In genomic region chr9:35703906-35704672, GRCh38 we compare ENCODE assay signal across 26 cellular contexts. TPM values are rescaled to one million over a fixed set of nuclear protein-coding genes. Genes with fewer than 3 reads are reported as not detected.
DNase-seq lines count a peak whose midpoint lies in the region; ATAC-seq and TF ChIP-seq lines count a peak whose summit lies in the region.
"Had no signal": no experiment of that assay in that cellular context is flagged by ENCODE, and none has a peak within 500 bp of the region (broad histone marks: within the 10 kb centered on the region; RNA-seq: fewer than 3 reads in every experiment).

No MANE protein-coding gene starts in this region.

- POLR2A ChIA-PET in activated CD4-positive, alpha-beta T cell treated with anti-CD3 and anti-CD28 coated beads, Interleukin-2, amount 10 ng/mL, durations not matched to agents 7 days and 5 days (lab: Charles Lee): no interaction called here

- no peak overlapping the region for H3K4me3 ChIP-seq in heart right ventricle
- H3K4me3 ChIP-seq in tibial artery: no peak overlapping the region
- H3K4me3 ChIP-seq: colonic mucosa, MG63, SK-N-MC, stomach, transverse colon had no signal

- no peaks in the 10 kb centered on the region for H3K9me3 ChIP-seq in heart right ventricle
- H3K9me3 ChIP-seq in tibial artery: no peaks in the 10 kb centered on the region
- H3K9me3 ChIP-seq: colonic mucosa, MG63, stomach, transverse colon had no signal

- H3K36me3 Mint-ChIP-seq in activated CD4-positive, alpha-beta T cell treated with anti-CD3 and anti-CD28 coated beads, Interleukin-2, amount 10 ng/mL, durations not matched to agents 7 days and 5 days (ENCODE audit: low read depth): peaks cover 58% of the 10 kb centered on the region

- H3K4me3 Mint-ChIP-seq in activated CD4-positive, alpha-beta T cell treated with anti-CD3 and anti-CD28 coated beads, Interleukin-2, amount 10 ng/mL, durations not matched to agents 7 days and 5 days: no peak overlapping the region
- H3K4me3 Mint-ChIP-seq: activated CD4-positive, alpha-beta T cell treated with anti-CD3 and anti-CD28 coated beads, Interleukin-2, amount 10 ng/mL, durations not matched to agents 24 days and 14 days; activated naive CD8-positive, alpha-beta T cell treated with anti-CD3 and anti-CD28 coated beads, Interleukin-2, amount 10 ng/mL, durations not matched to agents 7 days and 5 days; CD4-positive, alpha-beta memory T cell; effector memory CD8-positive, alpha-beta T cell; IgD-negative memory B cell had no signal

- peak overlapping the region; percentile 51 for H3K27ac Mint-ChIP-seq in activated CD4-positive, alpha-beta T cell treated with anti-CD3 and anti-CD28 coated beads, Interleukin-2, amount 10 ng/mL, durations not matched to agents 7 days and 5 days
- H3K27ac Mint-ChIP-seq: activated CD4-positive, alpha-beta T cell treated with anti-CD3 and anti-CD28 coated beads, Interleukin-2, amount 10 ng/mL, durations not matched to agents 24 days and 14 days; activated naive CD8-positive, alpha-beta T cell treated with anti-CD3 and anti-CD28 coated beads, Interleukin-2, amount 10 ng/mL, durations not matched to agents 7 days and 5 days; activated T-helper 2 cell treated with anti-CD3 and anti-CD28 coated beads, Interferon-gamma antibody, Interleukin-2, Interleukin-4, amounts not matched to agents 10 μg/mL and 5 μg/mL and 100 μg/mL, durations not matched to agents 14 hours and 24 hours and 36 hours had no signal

- CTCF ChIA-PET in activated CD4-positive, alpha-beta T cell treated with anti-CD3 and anti-CD28 coated beads, Interleukin-2, amount 10 ng/mL, durations not matched to agents 7 days and 5 days (lab: Charles Lee): interaction anchor here (0.8 to 3.7 kb wide), 4 partner anchors 11 to 100 kb away, joined by 3 to 13 read pairs (median 4); no protein-coding TSS in a partner anchor

- H3K27ac ChIP-seq in heart right ventricle: peak overlapping the region in 1 of 10 donors; percentile 44
- peak overlapping the region; percentile 96 to 97 for H3K27ac ChIP-seq in tibial artery
- H3K27ac ChIP-seq: 22Rv1, colonic mucosa, SK-N-MC, transverse colon, VCaP had no signal

- H3K4me1 Mint-ChIP-seq in activated CD4-positive, alpha-beta T cell treated with anti-CD3 and anti-CD28 coated beads, Interleukin-2, amount 10 ng/mL, durations not matched to agents 7 days and 5 days: no peaks in the 10 kb centered on the region
- H3K4me1 Mint-ChIP-seq: activated CD4-positive, alpha-beta T cell treated with anti-CD3 and anti-CD28 coated beads, Interleukin-2, amount 10 ng/mL, durations not matched to agents 24 days and 14 days; activated naive CD8-positive, alpha-beta T cell treated with anti-CD3 and anti-CD28 coated beads, Interleukin-2, amount 10 ng/mL, durations not matched to agents 7 days and 5 days had no signal

- TF ChIP-seq CTCF in heart right ventricle (IDR thresholded peaks at IDR 0.05) (no peak), tibial artery (IDR thresholded peaks at IDR 0.05) (no peak)

- 88 to 90% methylated on average over 26 of the region's 26 CpGs for WGBS in heart right ventricle, 2 donors

- no peaks in the 10 kb centered on the region for H3K27me3 Mint-ChIP-seq in activated CD4-positive, alpha-beta T cell treated with anti-CD3 and anti-CD28 coated beads, Interleukin-2, amount 10 ng/mL, durations not matched to agents 7 days and 5 days
- H3K27me3 Mint-ChIP-seq: activated CD4-positive, alpha-beta T cell treated with anti-CD3 and anti-CD28 coated beads, Interleukin-2, amount 10 ng/mL, durations not matched to agents 24 days and 14 days; activated naive CD8-positive, alpha-beta T cell treated with anti-CD3 and anti-CD28 coated beads, Interleukin-2, amount 10 ng/mL, durations not matched to agents 7 days and 5 days; CD4-positive, alpha-beta memory T cell; effector memory CD8-positive, alpha-beta T cell; IgD-negative memory B cell had no signal

- H3K4me1 ChIP-seq in heart right ventricle: peaks cover 0 to 23% (median 5%) of the 10 kb centered on the region in 9 donors
- peaks cover 0 to 3% (median under 1%) of the 10 kb centered on the region in 4 donors for H3K4me1 ChIP-seq in tibial artery
- H3K4me1 ChIP-seq: colonic mucosa, stomach, transverse colon had no signal

- no peak for DNase-seq in activated CD4-positive, alpha-beta T cell treated with anti-CD3 and anti-CD28 coated beads, Interleukin-2, amount 10 ng/mL, durations not matched to agents 7 days and 5 days
- no peak for DNase-seq in activated CD4-positive, alpha-beta T cell treated with anti-CD3 and anti-CD28 coated beads, Interleukin-2, amount 50 U/mL, for 4 hours
- DNase-seq in heart right ventricle (peak; percentile 38 to 59), tibial artery (no peak), NCI-H510A (lab: John Stamatoyannopoulos, UW) (no peak)
- DNase-seq: activated CD4-positive, alpha-beta T cell treated with anti-CD3 and anti-CD28 coated beads, Interleukin-2, amount 10 ng/mL, durations not matched to agents 24 days and 14 days; activated naive CD8-positive, alpha-beta T cell treated with anti-CD3 and anti-CD28 coated beads, Interleukin-2, amount 10 ng/mL, durations not matched to agents 7 days and 5 days; CD4-positive, alpha-beta memory T cell; colonic mucosa; DMS153; effector memory CD8-positive, alpha-beta T cell; H7; MG63; NCI-H1417; NCI-H526; stimulated activated CD4-positive, alpha-beta T cell treated with anti-CD3 and anti-CD28 coated beads, Interleukin-12 subunit alpha, Interleukin-12 subunit beta, amount 100 ng/mL, for 4 hours; stimulated activated CD4-positive, alpha-beta T cell treated with anti-CD3 and anti-CD28 coated beads, Interleukin-4, amount 100 ng/mL, for 4 hours; stomach; T-helper 2 cell; transverse colon had no signal

- H3K36me3 ChIP-seq in heart right ventricle (peaks cover 20 to 100% (median 100%) of the 10 kb centered on the region in 9 donors), tibial artery (peaks cover 100% of the 10 kb centered on the region in 3 donors)

- H3K27me3 ChIP-seq in heart right ventricle: no peaks in the 10 kb centered on the region
- no peaks in the 10 kb centered on the region for H3K27me3 ChIP-seq in tibial artery
- H3K27me3 ChIP-seq: colonic mucosa, MG63, stomach, transverse colon had no signal

- intact Hi-C loops in heart right ventricle (cut with DNase I): no loop called here
- intact Hi-C loops in tibial artery (cut with DNase I; ENCODE audit: low total_unique reads): no loop called here

- ATAC-seq in heart right ventricle: peak in 7 of 8 donors; percentile 21 to 68 (median 58)
- no peak for ATAC-seq in HG03354 (IDR thresholded peaks at IDR 0.05; ENCODE audit: poor library complexity, severe bottlenecking, unreplicated experiment)
- ATAC-seq: effector memory CD8-positive, alpha-beta T cell had no signal

- no peaks in the 10 kb centered on the region for H3K9me3 Mint-ChIP-seq in activated CD4-positive, alpha-beta T cell treated with anti-CD3 and anti-CD28 coated beads, Interleukin-2, amount 10 ng/mL, durations not matched to agents 7 days and 5 days
- H3K9me3 Mint-ChIP-seq: activated CD4-positive, alpha-beta T cell treated with anti-CD3 and anti-CD28 coated beads, Interleukin-2, amount 10 ng/mL, durations not matched to agents 24 days and 14 days; activated naive CD8-positive, alpha-beta T cell treated with anti-CD3 and anti-CD28 coated beads, Interleukin-2, amount 10 ng/mL, durations not matched to agents 7 days and 5 days; activated T-helper 2 cell treated with anti-CD3 and anti-CD28 coated beads, Interferon-gamma antibody, Interleukin-2, Interleukin-4, amounts not matched to agents 10 μg/mL and 5 μg/mL and 100 μg/mL, durations not matched to agents 14 hours and 24 hours and 36 hours; CD4-positive, alpha-beta memory T cell; effector memory CD8-positive, alpha-beta T cell; IgD-negative memory B cell had no signal

RNA-seq across cellular contexts. Expression of gene TPM2, which starts 14.4 kb away (rescaled TPM):
- 10 to 100 TPM; 13.1 to 13.4 TPM for total RNA-seq in activated CD4-positive, alpha-beta T cell treated with anti-CD3 and anti-CD28 coated beads, Interleukin-2, amount 10 ng/mL, durations not matched to agents 7 days and 5 days
- 100 to 1,000 TPM; 548 to 922 (median 784) TPM for total RNA-seq in heart right ventricle
- polyA plus RNA-seq in heart right ventricle: 1,000 to 10,000 TPM in 1 of 2 donors, 100 to 1,000 TPM in 1; 597 to 1,940 TPM
- polyA plus RNA-seq: IgD-negative memory B cell had no signal

RNA-seq across cellular contexts. Expression of gene TLN1, which starts 27.9 kb away (rescaled TPM):
- 100 to 1,000 TPM; 362 to 422 TPM for total RNA-seq in activated CD4-positive, alpha-beta T cell treated with anti-CD3 and anti-CD28 coated beads, Interleukin-2, amount 10 ng/mL, durations not matched to agents 7 days and 5 days
- 100 to 1,000 TPM; 206 to 323 (median 238) TPM for total RNA-seq in heart right ventricle
- 100 to 1,000 TPM in 1 of 2 donors, 10 to 100 TPM in 1; 99.6 to 247 TPM for polyA plus RNA-seq in heart right ventricle

RNA-seq across cellular contexts. Expression of gene CREB3, which starts 28.4 kb away (rescaled TPM):
- 10 to 100 TPM; 18.1 to 18.3 TPM for total RNA-seq in activated CD4-positive, alpha-beta T cell treated with anti-CD3 and anti-CD28 coated beads, Interleukin-2, amount 10 ng/mL, durations not matched to agents 7 days and 5 days
- 10 to 100 TPM; 16.2 to 29.5 (median 20.2) TPM for total RNA-seq in heart right ventricle
- 10 to 100 TPM; 24.4 to 39.1 TPM for polyA plus RNA-seq in heart right ventricle

RNA-seq across cellular contexts. Expression of gene CA9, which starts 30.4 kb away (rescaled TPM):
- under 1 TPM in 1 of 2 experiments, not detected in 1; 0.40 TPM for total RNA-seq in activated CD4-positive, alpha-beta T cell treated with anti-CD3 and anti-CD28 coated beads, Interleukin-2, amount 10 ng/mL, durations not matched to agents 7 days and 5 days
- total RNA-seq in heart right ventricle: 10 to 100 TPM in 1 of 10 donors, 1 to 10 TPM in 1, under 1 TPM in 3, not detected in 5; 0.20 to 13.2 (median 0.24) TPM
- polyA plus RNA-seq in heart right ventricle: 1 to 10 TPM in 1 of 2 donors, not detected in 1; 1.0 TPM
- total RNA-seq: CD4-positive, alpha-beta memory T cell; H7; transverse colon had no signal
- polyA plus RNA-seq: CD4-positive, alpha-beta memory T cell; IgD-negative memory B cell had no signal

RNA-seq across cellular contexts. Expression of gene ARHGEF39, which starts 39.1 kb away (rescaled TPM):
- total RNA-seq in activated CD4-positive, alpha-beta T cell treated with anti-CD3 and anti-CD28 coated beads, Interleukin-2, amount 10 ng/mL, durations not matched to agents 7 days and 5 days: 10 to 100 TPM; 11.8 to 13.5 TPM
- total RNA-seq in heart right ventricle: under 1 TPM in 8 of 10 donors, not detected in 2; 0.09 to 0.85 (median 0.30) TPM
- polyA plus RNA-seq in heart right ventricle: 1 to 10 TPM in 1 of 2 donors, under 1 TPM in 1; 0.35 to 1.3 TPM
- total RNA-seq: CD4-positive, alpha-beta memory T cell had no signal

Comparison
In these comparisons a context has a peak if more than half of its experiments do, and no peak if none do; other contexts are left out.
1. DNase-seq: peak in heart right ventricle (2 of 2); none in activated CD4-positive, alpha-beta T cell treated with anti-CD3 and anti-CD28 coated beads, Interleukin-2, amount 10 ng/mL, durations not matched to agents 7 days and 5 days (single experiment), activated CD4-positive, alpha-beta T cell treated with anti-CD3 and anti-CD28 coated beads, Interleukin-2, amount 50 U/mL, for 4 hours (0 of 2), tibial artery (0 of 2) and NCI-H510A (single experiment).
2. RNA of gene TPM2, which starts 14.4 kb away (total RNA-seq): 548 to 922 TPM in heart right ventricle; 13.1 to 13.4 TPM in activated CD4-positive, alpha-beta T cell treated with anti-CD3 and anti-CD28 coated beads, Interleukin-2, amount 10 ng/mL, durations not matched to agents 7 days and 5 days; every median in the first group is over 10 times any median in the second.